19 cellular contexts compared by ENCODE assay signal in genomic region chrX:111634823-111635410, GRCh38.
"Had no signal": no experiment of that assay in that cellular context is flagged by ENCODE, and none has a peak within 500 bp of the region (broad histone marks: within the 10 kb centered on the region; RNA-seq: fewer than 3 reads in every experiment).

No MANE protein-coding gene starts in this region.

- H3K9ac ChIP-seq: parathyroid adenoma had no signal

- FAIRE-seq: urothelium cell line had no signal

- H3K4me1 Mint-ChIP-seq: activated CD8-positive, alpha-beta memory T cell treated with anti-CD3 and anti-CD28 coated beads, Interleukin-2, amount 10 ng/mL, durations not matched to agents 7 days and 5 days; naive thymus-derived CD4-positive, alpha-beta T cell had no signal

- DNase-seq: activated CD4-positive, alpha-beta T cell treated with anti-CD3 and anti-CD28 coated beads, Interleukin-2, amount 50 U/mL, for 4 hours; activated CD4-positive, CD25-positive, alpha-beta regulatory T cell treated with anti-CD3 and anti-CD28 coated beads, Interleukin-2, amount 50 U/mL, for 72 hours; activated CD8-positive, alpha-beta memory T cell treated with anti-CD3 and anti-CD28 coated beads, Interleukin-2, amount 10 ng/mL, durations not matched to agents 7 days and 5 days; activated effector memory CD4-positive, alpha-beta T cell treated with anti-CD3 and anti-CD28 coated beads, Interleukin-2, amount 50 U/mL, for 16 hours; activated T-cell treated with anti-CD3 and anti-CD28 coated beads, Interleukin-2, amount 50 U/mL, for 4 hours; amniotic stem cell; brain microvascular endothelial cell; effector memory CD4-positive, alpha-beta T cell; glutamatergic neuron; left cardiac atrium; naive thymus-derived CD4-positive, alpha-beta T cell; stimulated activated CD4-positive, alpha-beta T cell treated with anti-CD3 and anti-CD28 coated beads, Interleukin-15, amount 100 ng/mL, for 24 hours; stimulated activated CD4-positive, alpha-beta T cell treated with anti-CD3 and anti-CD28 coated beads, Interleukin-4, amount 100 ng/mL, for 24 hours had no signal

- H3K36me3 Mint-ChIP-seq: activated CD8-positive, alpha-beta memory T cell treated with anti-CD3 and anti-CD28 coated beads, Interleukin-2, amount 10 ng/mL, durations not matched to agents 7 days and 5 days; activated naive CD4-positive, alpha-beta T cell treated with anti-CD3 and anti-CD28 coated beads, Interleukin-2, amount 50 U/mL, for 72 hours; naive thymus-derived CD4-positive, alpha-beta T cell had no signal

- H3K4me3 Mint-ChIP-seq: activated CD8-positive, alpha-beta memory T cell treated with anti-CD3 and anti-CD28 coated beads, Interleukin-2, amount 10 ng/mL, durations not matched to agents 7 days and 5 days; activated T-cell treated with anti-CD3 and anti-CD28 coated beads, Interleukin-2, amount 50 U/mL, for 4 hours; naive thymus-derived CD4-positive, alpha-beta T cell; stimulated activated naive CD8-positive, alpha-beta T cell treated with anti-CD3 and anti-CD28 coated beads, Interleukin-15, Interleukin-2, amounts not matched to agents 100 ng/mL and 50 ng/mL, for 24 hours; T-helper 2 cell treated with Interferon-gamma antibody and Interleukin-4, amounts not matched to agents 5 μg/mL and 100 μg/mL, for 36 hours had no signal

- H3K27me3 Mint-ChIP-seq: activated CD8-positive, alpha-beta memory T cell treated with anti-CD3 and anti-CD28 coated beads, Interleukin-2, amount 10 ng/mL, durations not matched to agents 7 days and 5 days; stimulated activated naive CD8-positive, alpha-beta T cell treated with anti-CD3 and anti-CD28 coated beads, Interleukin-15, Interleukin-2, amounts not matched to agents 100 ng/mL and 50 ng/mL, for 24 hours had no signal

- H3K79me2 ChIP-seq: parathyroid adenoma had no signal

- ATAC-seq: activated CD8-positive, alpha-beta memory T cell treated with anti-CD3 and anti-CD28 coated beads, Interleukin-2, amount 10 ng/mL, durations not matched to agents 7 days and 5 days; activated naive CD4-positive, alpha-beta T cell treated with anti-CD3 and anti-CD28 coated beads, Interleukin-2, amount 50 U/mL, for 72 hours; activated T-cell treated with anti-CD3 and anti-CD28 coated beads, Interleukin-2, amount 50 U/mL, for 4 hours; left cardiac atrium; naive thymus-derived CD4-positive, alpha-beta T cell had no signal

- H3K9me3 Mint-ChIP-seq: activated naive CD4-positive, alpha-beta T cell treated with anti-CD3 and anti-CD28 coated beads, Interleukin-2, amount 50 U/mL, for 72 hours; activated T-cell treated with anti-CD3 and anti-CD28 coated beads, Interleukin-2, amount 50 U/mL, for 4 hours; naive thymus-derived CD4-positive, alpha-beta T cell; stimulated activated naive CD8-positive, alpha-beta T cell treated with anti-CD3 and anti-CD28 coated beads, Interleukin-15, Interleukin-2, amounts not matched to agents 100 ng/mL and 50 ng/mL, for 24 hours; T-helper 2 cell treated with Interferon-gamma antibody and Interleukin-4, amounts not matched to agents 5 μg/mL and 100 μg/mL, for 36 hours had no signal

- H3K27ac ChIP-seq: brain microvascular endothelial cell, parathyroid adenoma had no signal

- H3K27me3 ChIP-seq: brain microvascular endothelial cell had no signal

- H2AFZ ChIP-seq: parathyroid adenoma had no signal

- H3K4me3 ChIP-seq: lung had no signal

- H3K4me1 ChIP-seq: parathyroid adenoma had no signal

- H3K27ac Mint-ChIP-seq: activated CD8-positive, alpha-beta memory T cell treated with anti-CD3 and anti-CD28 coated beads, Interleukin-2, amount 10 ng/mL, durations not matched to agents 7 days and 5 days; activated naive CD4-positive, alpha-beta T cell treated with anti-CD3 and anti-CD28 coated beads, Interleukin-2, amount 50 U/mL, for 72 hours; naive thymus-derived CD4-positive, alpha-beta T cell; stimulated activated naive CD8-positive, alpha-beta T cell treated with anti-CD3 and anti-CD28 coated beads, Interleukin-15, Interleukin-2, amounts not matched to agents 100 ng/mL and 50 ng/mL, for 24 hours; T-helper 2 cell treated with Interferon-gamma antibody and Interleukin-4, amounts not matched to agents 5 μg/mL and 100 μg/mL, for 36 hours had no signal

- H3K36me3 ChIP-seq: brain microvascular endothelial cell had no signal
